22 cellular contexts compared by ENCODE assay signal in the genomic region with DNA sequence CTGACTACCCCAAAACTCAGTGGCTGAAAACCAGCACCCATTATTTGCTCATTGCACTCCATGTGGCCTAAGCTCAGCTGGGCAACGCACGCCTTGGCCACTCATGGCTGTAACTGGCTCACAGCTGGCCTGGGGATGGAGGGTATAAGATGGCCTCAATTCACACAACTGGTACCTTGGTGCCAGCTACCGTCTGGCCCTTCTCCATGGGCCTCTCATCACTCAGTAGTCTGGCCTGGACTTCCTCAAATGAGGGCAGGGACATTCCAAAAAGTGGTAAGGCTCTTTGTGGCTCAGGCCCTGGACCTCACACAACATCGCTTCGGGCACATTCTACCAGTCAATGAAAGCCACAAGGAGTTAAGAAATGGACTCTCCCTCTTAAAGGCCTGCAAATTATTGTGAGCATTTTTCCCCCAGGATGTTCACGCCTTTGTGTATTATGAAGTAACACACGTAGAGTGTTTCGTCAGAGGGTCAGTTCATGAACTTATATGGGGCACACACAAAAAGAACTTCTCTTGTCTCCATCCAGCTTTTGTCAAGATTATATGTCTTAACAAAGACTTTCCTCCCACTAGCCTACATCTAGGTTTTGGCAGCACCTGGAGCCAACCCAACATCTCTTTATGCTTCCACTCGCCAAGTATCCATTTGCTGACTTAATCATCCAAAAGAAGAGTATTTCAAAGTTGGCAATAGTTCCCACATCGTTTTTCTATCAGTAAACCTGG.
DNase-seq lines count a peak whose midpoint lies in the region; ATAC-seq and TF ChIP-seq lines count a peak whose summit lies in the region.
"Had no signal": no experiment of that assay in that cellular context is flagged by ENCODE, and none has a peak within 500 bp of the region (broad histone marks: within the 10 kb centered on the region; RNA-seq: fewer than 3 reads in every experiment).

No MANE protein-coding gene starts in this region.

- no peaks in the 10 kb centered on the region for H3K9me3 Mint-ChIP-seq in MCF 10A (ENCODE audit: unreplicated experiment)
- peaks cover 1% of the 10 kb centered on the region for H3K9me3 Mint-ChIP-seq in mesothelial cell of epicardium
- H3K9me3 Mint-ChIP-seq: CD8-positive, alpha-beta T cell had no signal

- H3K27ac Mint-ChIP-seq in MCF 10A (ENCODE audit: low read depth, unreplicated experiment) (peak overlapping the region; percentile 22), mesothelial cell of epicardium (peak overlapping the region; percentile 57), T-helper 17 cell (no peak overlapping the region)
- H3K27ac Mint-ChIP-seq: CD8-positive, alpha-beta T cell; GM23338 had no signal

- H3K4me3 Mint-ChIP-seq in MCF 10A (ENCODE audit: unreplicated experiment): no peak overlapping the region
- H3K4me3 Mint-ChIP-seq in mesothelial cell of epicardium: no peak overlapping the region
- H3K4me3 Mint-ChIP-seq in T-helper 17 cell: no peak overlapping the region
- H3K4me3 Mint-ChIP-seq: CD8-positive, alpha-beta T cell; GM23338 had no signal

- intact Hi-C loops in MCF 10A (cut with micrococcal nuclease): no loop called here

- peak; percentile 20 for DNase-seq in SKM-1 treated with dmso at 0.1 percent for 144 hours (lab: John Stamatoyannopoulos, UW; ENCODE audit: unreplicated experiment)
- DNase-seq in SKM-1 (lab: John Stamatoyannopoulos, UW; ENCODE audit: unreplicated experiment): no peak
- DNase-seq in MV-4-11 (lab: John Stamatoyannopoulos, UW): peak; percentile 68
- DNase-seq in MCF 10A (ENCODE audit: unreplicated experiment): peak; percentile 60
- DNase-seq in mesothelial cell of epicardium (ENCODE audit: low spot score in 2 of 2, unreplicated experiment in 2 of 2): no peak
- DNase-seq in T-helper 17 cell: no peak
- DNase-seq in NCI-H2171 treated with DMSO at 0.1 percent for 48 hours (lab: John Stamatoyannopoulos, UW): no peak
- DNase-seq: AML-193; C1 segment of cervical spinal cord; CD8-positive, alpha-beta T cell; DND-41; Kasumi-1; NCI-H1417; NCI-H1694 treated with DMSO at 0.1 percent for 48 hours; NCI-H2081 treated with DMSO at 0.1 percent for 48 hours; NCI-H69; PC-9 had no signal

- CTCF ChIA-PET in MCF 10A (lab: Yijun Ruan, JAX): interaction anchor here (0.6 to 1.6 kb wide), 3 partner anchors 10 to 272 kb away, joined by 3 to 4 read pairs (median 3); no protein-coding TSS in a partner anchor

- POLR2A ChIA-PET in MCF 10A (lab: Yijun Ruan, JAX): interaction anchor here (0.7 kb wide), 1 partner anchor 401 kb away, joined by 3 read pairs; no protein-coding TSS in a partner anchor

- BruUV-seq in MCF 10A (replicated peaks; lab: Mats Ljungman, UMichigan): no TSS peak

- H3K36me3 Mint-ChIP-seq in MCF 10A (ENCODE audit: insufficient read depth, unreplicated experiment) (no peaks in the 10 kb centered on the region), mesothelial cell of epicardium (peaks cover 2% of the 10 kb centered on the region), T-helper 17 cell (ENCODE audit: low read depth) (no peaks in the 10 kb centered on the region)
- H3K36me3 Mint-ChIP-seq: CD8-positive, alpha-beta T cell had no signal

- H3K27me3 Mint-ChIP-seq in MCF 10A (ENCODE audit: insufficient read depth, unreplicated experiment): no peaks in the 10 kb centered on the region
- H3K27me3 Mint-ChIP-seq in mesothelial cell of epicardium (ENCODE audit: low read depth): peaks cover 2% of the 10 kb centered on the region
- H3K27me3 Mint-ChIP-seq in T-helper 17 cell: peaks cover 4% of the 10 kb centered on the region

- H3K4me1 Mint-ChIP-seq in MCF 10A (ENCODE audit: insufficient read depth, unreplicated experiment): peaks cover 17% of the 10 kb centered on the region
- H3K4me1 Mint-ChIP-seq in mesothelial cell of epicardium: peaks cover 75% of the 10 kb centered on the region
- peaks cover under 1% of the 10 kb centered on the region for H3K4me1 Mint-ChIP-seq in T-helper 17 cell

- H3K9me3 ChIP-seq in T-helper 17 cell (ENCODE audit: control insufficient read depth, low read length, poor library complexity, severe bottlenecking): no peaks in the 10 kb centered on the region
- H3K9me3 ChIP-seq: HAP-1 had no signal

- TF ChIP-seq CTCF in MCF 10A (IDR thresholded peaks at IDR 0.05; ENCODE audit: unreplicated experiment) (no peak), mesothelial cell of epicardium (IDR thresholded peaks at IDR 0.05; ENCODE audit: unreplicated experiment) (no peak)

- ATAC-seq in T-helper 17 cell (no peak), GM19023 (IDR thresholded peaks at IDR 0.05; ENCODE audit: unreplicated experiment) (no peak)
- ATAC-seq: CD8-positive, alpha-beta T cell; GM12878; GM23338; SK-N-SH treated with all-trans-retinoic acid at 6 μM for 48 hours had no signal

Comparison
In these comparisons a context has a peak if more than half of its experiments do, and no peak if none do; other contexts are left out.
1. DNase-seq: peak in SKM-1 treated with dmso at 0.1 percent for 144 hours (single experiment), MV-4-11 (single experiment) and MCF 10A (single experiment); none in SKM-1 (single experiment), mesothelial cell of epicardium (0 of 2), T-helper 17 cell (0 of 3) and NCI-H2171 treated with DMSO at 0.1 percent for 48 hours (single experiment).